ENCODE assay signal across 1 cellular context in the genomic region with DNA sequence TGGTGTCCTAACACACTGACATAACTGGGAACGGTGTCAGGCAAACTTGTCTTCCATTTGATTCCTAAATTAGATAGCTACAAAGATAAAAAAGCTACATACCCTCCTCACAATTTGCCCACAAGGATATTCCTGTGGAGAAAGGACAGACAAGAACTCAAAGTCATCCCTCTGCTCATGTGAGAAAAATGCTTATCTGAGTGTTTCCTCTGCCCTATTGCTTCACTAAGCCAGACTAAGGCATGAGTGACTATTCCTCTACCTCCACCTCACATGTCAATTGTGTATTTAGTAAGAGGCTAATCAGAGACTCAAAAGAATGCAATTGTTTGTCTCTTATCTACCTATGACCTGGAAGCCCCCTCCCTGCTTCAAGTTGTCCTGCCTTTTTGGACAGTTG.
A peak's percentile ranks its signal among the peaks of the same experiment; 100 is the strongest.
TF ChIP-seq lines count a peak whose summit lies in the region.

No MANE protein-coding gene starts in this region.

TF ChIP-seq in K562, 482 proteins besides CTCF, POLR2A, EP300 and RAD21 (continued from another document):
- TF ChIP-seq, protein P1, sequence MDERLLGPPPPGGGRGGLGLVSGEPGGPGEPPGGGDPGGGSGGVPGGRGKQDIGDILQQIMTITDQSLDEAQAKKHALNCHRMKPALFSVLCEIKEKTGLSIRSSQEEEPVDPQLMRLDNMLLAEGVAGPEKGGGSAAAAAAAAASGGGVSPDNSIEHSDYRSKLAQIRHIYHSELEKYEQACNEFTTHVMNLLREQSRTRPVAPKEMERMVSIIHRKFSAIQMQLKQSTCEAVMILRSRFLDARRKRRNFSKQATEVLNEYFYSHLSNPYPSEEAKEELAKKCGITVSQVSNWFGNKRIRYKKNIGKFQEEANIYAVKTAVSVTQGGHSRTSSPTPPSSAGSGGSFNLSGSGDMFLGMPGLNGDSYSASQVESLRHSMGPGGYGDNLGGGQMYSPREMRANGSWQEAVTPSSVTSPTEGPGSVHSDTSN (CRISPR knock-in tag; IDR thresholded peaks at IDR 0.05; ENCODE audit: low read depth), result no peak
- TF ChIP-seq, protein P1 (tag; conservative IDR thresholded peaks at IDR 0.05; ENCODE audit: low read depth), result no peak
- TF ChIP-seq, protein P2, sequence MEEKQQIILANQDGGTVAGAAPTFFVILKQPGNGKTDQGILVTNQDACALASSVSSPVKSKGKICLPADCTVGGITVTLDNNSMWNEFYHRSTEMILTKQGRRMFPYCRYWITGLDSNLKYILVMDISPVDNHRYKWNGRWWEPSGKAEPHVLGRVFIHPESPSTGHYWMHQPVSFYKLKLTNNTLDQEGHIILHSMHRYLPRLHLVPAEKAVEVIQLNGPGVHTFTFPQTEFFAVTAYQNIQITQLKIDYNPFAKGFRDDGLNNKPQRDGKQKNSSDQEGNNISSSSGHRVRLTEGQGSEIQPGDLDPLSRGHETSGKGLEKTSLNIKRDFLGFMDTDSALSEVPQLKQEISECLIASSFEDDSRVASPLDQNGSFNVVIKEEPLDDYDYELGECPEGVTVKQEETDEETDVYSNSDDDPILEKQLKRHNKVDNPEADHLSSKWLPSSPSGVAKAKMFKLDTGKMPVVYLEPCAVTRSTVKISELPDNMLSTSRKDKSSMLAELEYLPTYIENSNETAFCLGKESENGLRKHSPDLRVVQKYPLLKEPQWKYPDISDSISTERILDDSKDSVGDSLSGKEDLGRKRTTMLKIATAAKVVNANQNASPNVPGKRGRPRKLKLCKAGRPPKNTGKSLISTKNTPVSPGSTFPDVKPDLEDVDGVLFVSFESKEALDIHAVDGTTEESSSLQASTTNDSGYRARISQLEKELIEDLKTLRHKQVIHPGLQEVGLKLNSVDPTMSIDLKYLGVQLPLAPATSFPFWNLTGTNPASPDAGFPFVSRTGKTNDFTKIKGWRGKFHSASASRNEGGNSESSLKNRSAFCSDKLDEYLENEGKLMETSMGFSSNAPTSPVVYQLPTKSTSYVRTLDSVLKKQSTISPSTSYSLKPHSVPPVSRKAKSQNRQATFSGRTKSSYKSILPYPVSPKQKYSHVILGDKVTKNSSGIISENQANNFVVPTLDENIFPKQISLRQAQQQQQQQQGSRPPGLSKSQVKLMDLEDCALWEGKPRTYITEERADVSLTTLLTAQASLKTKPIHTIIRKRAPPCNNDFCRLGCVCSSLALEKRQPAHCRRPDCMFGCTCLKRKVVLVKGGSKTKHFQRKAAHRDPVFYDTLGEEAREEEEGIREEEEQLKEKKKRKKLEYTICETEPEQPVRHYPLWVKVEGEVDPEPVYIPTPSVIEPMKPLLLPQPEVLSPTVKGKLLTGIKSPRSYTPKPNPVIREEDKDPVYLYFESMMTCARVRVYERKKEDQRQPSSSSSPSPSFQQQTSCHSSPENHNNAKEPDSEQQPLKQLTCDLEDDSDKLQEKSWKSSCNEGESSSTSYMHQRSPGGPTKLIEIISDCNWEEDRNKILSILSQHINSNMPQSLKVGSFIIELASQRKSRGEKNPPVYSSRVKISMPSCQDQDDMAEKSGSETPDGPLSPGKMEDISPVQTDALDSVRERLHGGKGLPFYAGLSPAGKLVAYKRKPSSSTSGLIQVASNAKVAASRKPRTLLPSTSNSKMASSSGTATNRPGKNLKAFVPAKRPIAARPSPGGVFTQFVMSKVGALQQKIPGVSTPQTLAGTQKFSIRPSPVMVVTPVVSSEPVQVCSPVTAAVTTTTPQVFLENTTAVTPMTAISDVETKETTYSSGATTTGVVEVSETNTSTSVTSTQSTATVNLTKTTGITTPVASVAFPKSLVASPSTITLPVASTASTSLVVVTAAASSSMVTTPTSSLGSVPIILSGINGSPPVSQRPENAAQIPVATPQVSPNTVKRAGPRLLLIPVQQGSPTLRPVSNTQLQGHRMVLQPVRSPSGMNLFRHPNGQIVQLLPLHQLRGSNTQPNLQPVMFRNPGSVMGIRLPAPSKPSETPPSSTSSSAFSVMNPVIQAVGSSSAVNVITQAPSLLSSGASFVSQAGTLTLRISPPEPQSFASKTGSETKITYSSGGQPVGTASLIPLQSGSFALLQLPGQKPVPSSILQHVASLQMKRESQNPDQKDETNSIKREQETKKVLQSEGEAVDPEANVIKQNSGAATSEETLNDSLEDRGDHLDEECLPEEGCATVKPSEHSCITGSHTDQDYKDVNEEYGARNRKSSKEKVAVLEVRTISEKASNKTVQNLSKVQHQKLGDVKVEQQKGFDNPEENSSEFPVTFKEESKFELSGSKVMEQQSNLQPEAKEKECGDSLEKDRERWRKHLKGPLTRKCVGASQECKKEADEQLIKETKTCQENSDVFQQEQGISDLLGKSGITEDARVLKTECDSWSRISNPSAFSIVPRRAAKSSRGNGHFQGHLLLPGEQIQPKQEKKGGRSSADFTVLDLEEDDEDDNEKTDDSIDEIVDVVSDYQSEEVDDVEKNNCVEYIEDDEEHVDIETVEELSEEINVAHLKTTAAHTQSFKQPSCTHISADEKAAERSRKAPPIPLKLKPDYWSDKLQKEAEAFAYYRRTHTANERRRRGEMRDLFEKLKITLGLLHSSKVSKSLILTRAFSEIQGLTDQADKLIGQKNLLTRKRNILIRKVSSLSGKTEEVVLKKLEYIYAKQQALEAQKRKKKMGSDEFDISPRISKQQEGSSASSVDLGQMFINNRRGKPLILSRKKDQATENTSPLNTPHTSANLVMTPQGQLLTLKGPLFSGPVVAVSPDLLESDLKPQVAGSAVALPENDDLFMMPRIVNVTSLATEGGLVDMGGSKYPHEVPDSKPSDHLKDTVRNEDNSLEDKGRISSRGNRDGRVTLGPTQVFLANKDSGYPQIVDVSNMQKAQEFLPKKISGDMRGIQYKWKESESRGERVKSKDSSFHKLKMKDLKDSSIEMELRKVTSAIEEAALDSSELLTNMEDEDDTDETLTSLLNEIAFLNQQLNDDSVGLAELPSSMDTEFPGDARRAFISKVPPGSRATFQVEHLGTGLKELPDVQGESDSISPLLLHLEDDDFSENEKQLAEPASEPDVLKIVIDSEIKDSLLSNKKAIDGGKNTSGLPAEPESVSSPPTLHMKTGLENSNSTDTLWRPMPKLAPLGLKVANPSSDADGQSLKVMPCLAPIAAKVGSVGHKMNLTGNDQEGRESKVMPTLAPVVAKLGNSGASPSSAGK (IDR thresholded peaks at IDR 0.05), result no peak
- TF ChIP-seq, protein P3, sequence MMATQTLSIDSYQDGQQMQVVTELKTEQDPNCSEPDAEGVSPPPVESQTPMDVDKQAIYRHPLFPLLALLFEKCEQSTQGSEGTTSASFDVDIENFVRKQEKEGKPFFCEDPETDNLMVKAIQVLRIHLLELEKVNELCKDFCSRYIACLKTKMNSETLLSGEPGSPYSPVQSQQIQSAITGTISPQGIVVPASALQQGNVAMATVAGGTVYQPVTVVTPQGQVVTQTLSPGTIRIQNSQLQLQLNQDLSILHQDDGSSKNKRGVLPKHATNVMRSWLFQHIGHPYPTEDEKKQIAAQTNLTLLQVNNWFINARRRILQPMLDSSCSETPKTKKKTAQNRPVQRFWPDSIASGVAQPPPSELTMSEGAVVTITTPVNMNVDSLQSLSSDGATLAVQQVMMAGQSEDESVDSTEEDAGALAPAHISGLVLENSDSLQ (IDR thresholded peaks at IDR 0.05), result no peak
- TF ChIP-seq KLF6 (CRISPR knock-in tag; IDR thresholded peaks at IDR 0.05; ENCODE audit: borderline replicate concordance) (no peak), BHLHE40 (IDR thresholded peaks at IDR 0.05; ENCODE audit: low read length) (peak; percentile 40), CEBPB (tag; IDR thresholded peaks at IDR 0.05) (peak; percentile 79), C11orf30 (IDR thresholded peaks at IDR 0.05; ENCODE audit: low read depth) (peak; percentile 34; the same call in 1 of the 2 replicates), CHD1 (IDR thresholded peaks at IDR 0.05; ENCODE audit: low read length) (no peak)
